In the genomic region with DNA sequence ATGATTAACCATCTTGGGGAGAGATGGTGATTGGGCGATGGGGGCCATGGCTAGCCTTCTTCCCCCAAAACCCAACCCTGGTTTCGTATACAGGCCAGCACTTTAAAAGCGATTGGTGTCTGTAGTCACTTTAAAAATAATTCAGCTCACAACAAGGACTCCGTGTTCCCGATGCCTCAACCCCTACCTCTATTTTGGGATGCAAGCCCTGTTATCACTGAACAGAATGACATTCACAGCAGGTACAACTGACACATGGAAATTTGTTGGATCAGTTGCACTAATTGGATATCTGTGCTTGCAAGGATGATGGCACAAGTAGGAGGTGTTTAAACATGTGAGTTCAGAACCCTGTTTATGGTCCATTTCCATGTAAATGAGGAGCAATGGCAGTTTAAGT, we compare ENCODE assay signal across 1 cellular context.
TF ChIP-seq lines count a peak whose summit lies in the region.

No MANE protein-coding gene starts in this region.

TF ChIP-seq in GM23338, 12 proteins besides CTCF, POLR2A, EP300 and RAD21 (continued from another document):
- TF ChIP-seq, protein P1, sequence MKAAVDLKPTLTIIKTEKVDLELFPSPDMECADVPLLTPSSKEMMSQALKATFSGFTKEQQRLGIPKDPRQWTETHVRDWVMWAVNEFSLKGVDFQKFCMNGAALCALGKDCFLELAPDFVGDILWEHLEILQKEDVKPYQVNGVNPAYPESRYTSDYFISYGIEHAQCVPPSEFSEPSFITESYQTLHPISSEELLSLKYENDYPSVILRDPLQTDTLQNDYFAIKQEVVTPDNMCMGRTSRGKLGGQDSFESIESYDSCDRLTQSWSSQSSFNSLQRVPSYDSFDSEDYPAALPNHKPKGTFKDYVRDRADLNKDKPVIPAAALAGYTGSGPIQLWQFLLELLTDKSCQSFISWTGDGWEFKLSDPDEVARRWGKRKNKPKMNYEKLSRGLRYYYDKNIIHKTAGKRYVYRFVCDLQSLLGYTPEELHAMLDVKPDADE (IDR thresholded peaks at IDR 0.05), result no peak
- TF ChIP-seq, protein P2, sequence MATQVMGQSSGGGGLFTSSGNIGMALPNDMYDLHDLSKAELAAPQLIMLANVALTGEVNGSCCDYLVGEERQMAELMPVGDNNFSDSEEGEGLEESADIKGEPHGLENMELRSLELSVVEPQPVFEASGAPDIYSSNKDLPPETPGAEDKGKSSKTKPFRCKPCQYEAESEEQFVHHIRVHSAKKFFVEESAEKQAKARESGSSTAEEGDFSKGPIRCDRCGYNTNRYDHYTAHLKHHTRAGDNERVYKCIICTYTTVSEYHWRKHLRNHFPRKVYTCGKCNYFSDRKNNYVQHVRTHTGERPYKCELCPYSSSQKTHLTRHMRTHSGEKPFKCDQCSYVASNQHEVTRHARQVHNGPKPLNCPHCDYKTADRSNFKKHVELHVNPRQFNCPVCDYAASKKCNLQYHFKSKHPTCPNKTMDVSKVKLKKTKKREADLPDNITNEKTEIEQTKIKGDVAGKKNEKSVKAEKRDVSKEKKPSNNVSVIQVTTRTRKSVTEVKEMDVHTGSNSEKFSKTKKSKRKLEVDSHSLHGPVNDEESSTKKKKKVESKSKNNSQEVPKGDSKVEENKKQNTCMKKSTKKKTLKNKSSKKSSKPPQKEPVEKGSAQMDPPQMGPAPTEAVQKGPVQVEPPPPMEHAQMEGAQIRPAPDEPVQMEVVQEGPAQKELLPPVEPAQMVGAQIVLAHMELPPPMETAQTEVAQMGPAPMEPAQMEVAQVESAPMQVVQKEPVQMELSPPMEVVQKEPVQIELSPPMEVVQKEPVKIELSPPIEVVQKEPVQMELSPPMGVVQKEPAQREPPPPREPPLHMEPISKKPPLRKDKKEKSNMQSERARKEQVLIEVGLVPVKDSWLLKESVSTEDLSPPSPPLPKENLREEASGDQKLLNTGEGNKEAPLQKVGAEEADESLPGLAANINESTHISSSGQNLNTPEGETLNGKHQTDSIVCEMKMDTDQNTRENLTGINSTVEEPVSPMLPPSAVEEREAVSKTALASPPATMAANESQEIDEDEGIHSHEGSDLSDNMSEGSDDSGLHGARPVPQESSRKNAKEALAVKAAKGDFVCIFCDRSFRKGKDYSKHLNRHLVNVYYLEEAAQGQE (IDR thresholded peaks at IDR 0.05; ENCODE audit: unreplicated experiment), result no peak
- no peak for TF ChIP-seq EZH2 (IDR thresholded peaks at IDR 0.05; ENCODE audit: low read depth, unreplicated experiment)
- TF ChIP-seq ZNF114 (CRISPR knock-in tag; IDR thresholded peaks at IDR 0.05), result no peak
- TF ChIP-seq JUNB (IDR thresholded peaks at IDR 0.05; ENCODE audit: unreplicated experiment), result no peak
TF ChIP-seq in GM23338: peak in this region for 0.
